9 cellular contexts compared by ENCODE assay signal in the genomic region with DNA sequence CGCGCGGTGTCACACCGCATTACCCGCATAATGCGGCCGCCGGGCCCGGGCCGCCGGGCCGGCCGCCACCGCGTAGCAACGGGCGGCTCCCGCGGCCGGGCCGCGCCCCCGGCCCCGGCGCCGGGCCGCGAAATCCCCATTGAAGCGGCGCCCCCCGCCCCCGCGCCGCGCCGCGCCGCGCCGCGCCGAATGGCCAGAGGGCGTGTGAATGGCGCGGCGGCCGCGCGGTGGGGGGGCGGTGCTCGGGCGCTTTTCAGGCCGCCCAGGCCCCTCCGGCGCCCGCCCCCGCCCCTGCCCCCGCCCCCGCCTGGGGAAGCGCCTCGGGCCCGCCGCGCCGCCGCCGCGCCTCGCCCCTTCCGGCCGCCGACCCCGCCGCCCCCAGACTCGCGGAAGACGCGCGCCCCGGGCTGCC. TPM values are rescaled to one million over a fixed set of nuclear protein-coding genes. Genes with fewer than 3 reads are reported as not detected.
DNase-seq lines count a peak whose midpoint lies in the region; ATAC-seq lines count a peak whose summit lies in the region.
"Had no signal": no experiment of that assay in that cellular context is flagged by ENCODE, and none has a peak within 500 bp of the region (broad histone marks: within the 10 kb centered on the region; RNA-seq: fewer than 3 reads in every experiment).

No MANE protein-coding gene starts in this region.

- H3K4me1 ChIP-seq in effector memory CD4-positive, alpha-beta T cell (ENCODE audit: control insufficient read depth, insufficient read depth, low read length, poor library complexity, severe bottlenecking): peaks cover 17% of the 10 kb centered on the region

- no peaks in the 10 kb centered on the region for H3K9me3 Mint-ChIP-seq in activated T-cell treated with anti-CD3 and anti-CD28 coated beads, Interleukin-2, amount 50 U/mL, for 24 hours
- H3K9me3 Mint-ChIP-seq in naive B cell: no peaks in the 10 kb centered on the region
- H3K9me3 Mint-ChIP-seq: activated naive CD4-positive, alpha-beta T cell treated with anti-CD3 and anti-CD28 coated beads, Interleukin-2, amount 50 U/mL, for 24 hours had no signal

- no peak overlapping the region for H3K27ac Mint-ChIP-seq in activated T-cell treated with anti-CD3 and anti-CD28 coated beads, Interleukin-2, amount 50 U/mL, for 24 hours
- H3K27ac Mint-ChIP-seq in naive B cell: no peak overlapping the region
- H3K27ac Mint-ChIP-seq: activated naive CD4-positive, alpha-beta T cell treated with anti-CD3 and anti-CD28 coated beads, Interleukin-2, amount 50 U/mL, for 24 hours had no signal

- peak overlapping the region; percentile 69 for H3K4me3 ChIP-seq in effector memory CD4-positive, alpha-beta T cell (ENCODE audit: insufficient read depth, low read depth, low read length, poor library complexity, severe bottlenecking)

- ATAC-seq in naive B cell (ENCODE audit: low read depth in 2 of 2) (peak; percentile 57 to 61), HG02623 (IDR thresholded peaks at IDR 0.05; ENCODE audit: unreplicated experiment) (no peak), HG02885 (IDR thresholded peaks at IDR 0.05; ENCODE audit: poor library complexity, unreplicated experiment) (no peak)

- H3K4me3 Mint-ChIP-seq in activated T-cell treated with anti-CD3 and anti-CD28 coated beads, Interleukin-2, amount 50 U/mL, for 24 hours: peak overlapping the region; percentile 74
- peak overlapping the region in 5 of 8 donors; percentile 75 to 93 (median 86) for H3K4me3 Mint-ChIP-seq in naive B cell

- H3K36me3 ChIP-seq in effector memory CD4-positive, alpha-beta T cell (ENCODE audit: control insufficient read depth, insufficient read depth, low read length): no peaks in the 10 kb centered on the region

- peaks cover 64% of the 10 kb centered on the region for H3K27me3 Mint-ChIP-seq in activated T-cell treated with anti-CD3 and anti-CD28 coated beads, Interleukin-2, amount 50 U/mL, for 24 hours
- H3K27me3 Mint-ChIP-seq in naive B cell: peaks cover 0 to 5% (median 0%) of the 10 kb centered on the region in 3 donors

- H3K36me3 Mint-ChIP-seq in activated T-cell treated with anti-CD3 and anti-CD28 coated beads, Interleukin-2, amount 50 U/mL, for 24 hours (ENCODE audit: low read depth): no peaks in the 10 kb centered on the region
- H3K36me3 Mint-ChIP-seq in naive B cell: no peaks in the 10 kb centered on the region
- H3K36me3 Mint-ChIP-seq: activated naive CD4-positive, alpha-beta T cell treated with anti-CD3 and anti-CD28 coated beads, Interleukin-2, amount 50 U/mL, for 24 hours had no signal

- peaks cover 19% of the 10 kb centered on the region for H3K4me1 Mint-ChIP-seq in activated T-cell treated with anti-CD3 and anti-CD28 coated beads, Interleukin-2, amount 50 U/mL, for 24 hours (ENCODE audit: low read depth)
- H3K4me1 Mint-ChIP-seq in naive B cell: peaks cover 14 to 28% (median 19%) of the 10 kb centered on the region in 3 donors

- H3K27ac ChIP-seq in effector memory CD4-positive, alpha-beta T cell (ENCODE audit: insufficient read depth, low read length, poor library complexity, severe bottlenecking): no peak overlapping the region

- DNase-seq in activated T-cell treated with anti-CD3 and anti-CD28 coated beads, Interleukin-2, amount 50 U/mL, for 24 hours: no peak
- DNase-seq in activated T-cell treated with anti-CD3 and anti-CD28 coated beads, Interleukin-2, amount 50 U/mL, for 48 hours: no peak
- DNase-seq in NCI-H69 (lab: John Stamatoyannopoulos, UW) (peak; percentile 74), naive B cell (peak; percentile 31)
- peak in 1 of 3 donors; percentile 8 for DNase-seq in effector memory CD4-positive, alpha-beta T cell
- DNase-seq in effector CD4-positive, alpha-beta T cell: no peak

- H3K27me3 ChIP-seq in effector memory CD4-positive, alpha-beta T cell (replicated peaks; ENCODE audit: control insufficient read depth, insufficient read depth, low read length, poor library complexity, severe bottlenecking): peaks cover 19% of the 10 kb centered on the region

- H3K9me3 ChIP-seq in effector memory CD4-positive, alpha-beta T cell (ENCODE audit: control insufficient read depth, low read length): no peaks in the 10 kb centered on the region

RNA-seq across cellular contexts. Expression of a gene that starts 46.9 kb away (rescaled TPM):
- polyA plus RNA-seq in naive B cell (ENCODE audit: low read depth in 6 of 6): under 1 TPM in 4 of 6 donors, not detected in 2; 0.06 to 0.73 (median 0.17) TPM

Comparison
In these comparisons a context has a peak if more than half of its experiments do, and no peak if none do; other contexts are left out.
1. DNase-seq: peak in NCI-H69 (single experiment) and naive B cell (single experiment); none in activated T-cell treated with anti-CD3 and anti-CD28 coated beads, Interleukin-2, amount 50 U/mL, for 24 hours (single experiment), activated T-cell treated with anti-CD3 and anti-CD28 coated beads, Interleukin-2, amount 50 U/mL, for 48 hours (0 of 2) and effector CD4-positive, alpha-beta T cell (single experiment).
2. ATAC-seq: peak in naive B cell (2 of 2); none in HG02623 (single experiment) and HG02885 (single experiment).